ENCODE assay signal across 8 cellular contexts in the genomic region with DNA sequence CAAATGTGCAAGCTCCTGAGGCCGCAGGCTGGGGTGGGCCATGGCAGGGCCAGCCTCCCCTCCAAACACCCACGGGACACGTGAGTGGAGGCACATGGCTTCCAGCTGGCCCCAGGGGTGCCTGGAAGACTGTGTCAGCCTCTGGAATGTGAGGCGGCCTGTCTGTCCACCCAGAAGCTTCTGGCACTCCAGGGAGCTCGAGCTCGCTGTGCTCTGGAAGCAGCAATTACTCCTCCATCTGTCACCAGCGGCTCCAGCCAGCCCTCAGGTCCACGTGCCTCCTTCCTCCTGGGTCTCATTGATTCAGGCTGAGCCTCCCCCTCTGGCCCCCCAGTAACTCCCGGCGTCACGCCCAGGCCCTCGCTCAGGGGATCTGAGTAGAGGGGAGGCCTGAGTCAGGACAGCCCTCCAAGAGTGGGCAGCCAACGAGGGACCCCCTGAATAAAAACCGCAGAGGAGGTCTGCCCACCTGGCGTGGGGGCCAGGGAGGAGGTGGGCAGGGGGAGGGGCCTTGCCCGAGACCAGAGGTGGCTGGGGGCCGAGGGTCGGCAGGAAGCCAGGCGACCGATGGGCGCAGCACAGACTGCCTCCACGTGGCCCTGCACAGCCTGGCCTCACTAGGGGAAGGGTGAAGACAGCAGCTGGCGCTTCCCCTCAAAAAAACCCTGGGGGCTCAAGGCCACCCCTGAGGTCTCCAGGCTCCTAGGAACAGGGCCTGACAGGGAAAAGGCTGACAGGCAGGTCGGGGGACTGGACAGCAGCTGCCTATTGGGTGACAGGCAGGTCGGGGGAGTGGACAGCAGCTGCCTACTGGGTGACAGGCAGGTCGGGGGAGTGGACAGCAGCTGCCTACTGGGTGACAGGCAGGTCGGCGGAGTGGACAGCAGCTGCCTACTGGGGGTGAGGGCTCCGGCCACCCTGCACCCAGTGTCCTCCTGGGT. TPM values are rescaled to one million over a fixed set of nuclear protein-coding genes. Genes with fewer than 3 reads are reported as not detected.
DNase-seq lines count a peak whose midpoint lies in the region; ATAC-seq and TF ChIP-seq lines count a peak whose summit lies in the region.

No MANE protein-coding gene starts in this region.

- H3K4me3 ChIP-seq in cardiac muscle cell (no peak overlapping the region), skin epidermis (no peak overlapping the region)

- DNase-seq in GM03348 (ENCODE audit: low spot score) (peak; percentile 97), T1000 (lab: John Stamatoyannopoulos, UW) (peak; percentile 67), cardiac muscle cell (ENCODE audit: low read depth in 1 of 2, low spot score in 1 of 2) (peak; percentile 85)

- ATAC-seq in HG02970 (IDR thresholded peaks at IDR 0.05; ENCODE audit: low FRiP score, unreplicated experiment): no peak
- ATAC-seq in GM18511 (IDR thresholded peaks at IDR 0.05; ENCODE audit: unreplicated experiment): no peak
- ATAC-seq in GM18517 (IDR thresholded peaks at IDR 0.05; ENCODE audit: unreplicated experiment): no peak
- ATAC-seq in GM21423 (IDR thresholded peaks at IDR 0.05; ENCODE audit: unreplicated experiment): no peak

- H3K27me3 ChIP-seq in cardiac muscle cell: no peaks in the 10 kb centered on the region

- TF ChIP-seq CTCF in cardiac muscle cell (IDR thresholded peaks at IDR 0.05; ENCODE audit: low read depth, low read length): no peak

- no peaks in the 10 kb centered on the region for H3K36me3 ChIP-seq in cardiac muscle cell

- peaks cover 60% of the 10 kb centered on the region for H3K4me1 ChIP-seq in cardiac muscle cell (ENCODE audit: low read depth)

- no peaks in the 10 kb centered on the region for H3K9me3 ChIP-seq in cardiac muscle cell (ENCODE audit: low read depth)

- H3K27ac ChIP-seq in cardiac muscle cell (peak overlapping the region; percentile 97), skin epidermis (peak overlapping the region in 16 of 21 experiments; percentile 8 to 72 (median 56))

RNA-seq across cellular contexts. Expression of gene PIEZO1, which starts 11.9 kb away (rescaled TPM):
- total RNA-seq in cardiac muscle cell: 54.5 and 121 TPM in 2 replicates
- polyA plus RNA-seq in cardiac muscle cell: 32.7 and 49.2 TPM in 2 replicates

RNA-seq across cellular contexts. Expression of gene CDT1, which starts 30.4 kb away (rescaled TPM):
- total RNA-seq in cardiac muscle cell: 24.5 and 29.6 TPM in 2 replicates
- polyA plus RNA-seq in cardiac muscle cell: 15.9 and 17.9 TPM in 2 replicates

RNA-seq across cellular contexts. Expression of gene APRT, which starts 38.6 kb away (rescaled TPM):
- total RNA-seq in cardiac muscle cell: 123 and 140 TPM in 2 replicates
- polyA plus RNA-seq in cardiac muscle cell: 169 and 193 TPM in 2 replicates
